In genomic region chr20:40397483-40397882, GRCh38 we compare ENCODE assay signal across 32 cellular contexts.
"Had no signal": no experiment of that assay in that cellular context is flagged by ENCODE, and none has a peak within 500 bp of the region (broad histone marks: within the 10 kb centered on the region; RNA-seq: fewer than 3 reads in every experiment).

No MANE protein-coding gene starts in this region.

- H3K79me2 ChIP-seq: hepatocyte had no signal

- H3K4me2 ChIP-seq: hepatocyte had no signal

- H2AFZ ChIP-seq: hepatocyte had no signal

- H3K4me3 ChIP-seq: coronary artery, esophagus muscularis mucosa, gastrocnemius medialis, heart right ventricle, hepatocyte had no signal

- H3K27ac ChIP-seq: brain microvascular endothelial cell, coronary artery, esophagus muscularis mucosa, foreskin keratinocyte, gastrocnemius medialis, heart right ventricle, hepatocyte, WERI-Rb-1 had no signal

- H3K9me3 ChIP-seq: esophagus muscularis mucosa, gastrocnemius medialis had no signal

- H3K36me3 ChIP-seq: brain microvascular endothelial cell, esophagus muscularis mucosa, gastrocnemius medialis, heart right ventricle, WERI-Rb-1 had no signal

- ATAC-seq: activated CD4-positive, CD25-positive, alpha-beta regulatory T cell treated with anti-CD3 and anti-CD28 coated beads, Interleukin-2, amount 50 U/mL, for 24 hours; activated CD8-positive, alpha-beta T cell treated with anti-CD3 and anti-CD28 coated beads for 36 hours; activated T-cell treated with anti-CD3 and anti-CD28 coated beads, Interleukin-2, amount 50 U/mL, for 4 hours; activated T-helper 17 cell treated with anti-CD3 and anti-CD28 coated beads, Interleukin-2, amount 50 U/mL, for 72 hours; effector memory CD8-positive, alpha-beta T cell; foreskin keratinocyte; gastrocnemius medialis; heart right ventricle; T-helper 17 cell had no signal

- H3K4me1 ChIP-seq: esophagus muscularis mucosa, foreskin keratinocyte, gastrocnemius medialis, heart right ventricle had no signal

- H3K27me3 ChIP-seq: brain microvascular endothelial cell, esophagus muscularis mucosa, gastrocnemius medialis, hepatocyte had no signal

- FAIRE-seq: astrocyte, bronchial epithelial cell had no signal

- DNase-seq: activated B cell treated with CpG ODN at 0.5 μM for 24 hours; activated CD4-positive, alpha-beta T cell treated with anti-CD3 and anti-CD28 coated beads for 48 hours; activated CD4-positive, alpha-beta T cell treated with anti-CD3 and anti-CD28 coated beads, Interleukin-2, amount 50 U/mL, for 1 hour; activated CD4-positive, alpha-beta T cell treated with anti-CD3 and anti-CD28 coated beads, Interleukin-2, amount 50 U/mL, for 48 hours; activated CD8-positive, alpha-beta memory T cell treated with anti-CD3 and anti-CD28 coated beads for 24 hours; activated CD8-positive, alpha-beta T cell treated with anti-CD3 and anti-CD28 coated beads for 36 hours; activated effector memory CD4-positive, alpha-beta T cell treated with Interleukin-2 at 50 U/mL for 16 hours; activated gamma-delta T cell treated with Interleukin-2 at 50 U/mL for 16 hours; activated naive CD4-positive, alpha-beta T cell treated with anti-CD3 and anti-CD28 coated beads, Interleukin-2, amount 50 U/mL, for 16 hours; activated naive CD4-positive, alpha-beta T cell treated with Interleukin-2 at 50 U/mL for 16 hours; activated T-cell treated with anti-CD3 and anti-CD28 coated beads, Interleukin-2, amount 50 U/mL, for 4 hours; amniotic stem cell; anterior cingulate cortex; brain microvascular endothelial cell; dermis blood vessel endothelial cell; effector CD4-positive, alpha-beta T cell; effector memory CD8-positive, alpha-beta T cell; erythroblast; foreskin keratinocyte; gastrocnemius medialis; glutamatergic neuron; heart right ventricle; T-helper 17 cell; T1000; WERI-Rb-1 had no signal
